Comparison of ENCODE assay signal across 8 cellular contexts in genomic region chr1:86704456-86704971, GRCh38. TPM values are rescaled to one million over a fixed set of nuclear protein-coding genes. Genes with fewer than 3 reads are reported as not detected.
DNase-seq lines count a peak whose midpoint lies in the region; ATAC-seq and TF ChIP-seq lines count a peak whose summit lies in the region.

Gene SH3GLB1 (plus strand): TSS chr1:86704576. CDS start chr1:86704900, 324 bp downstream.

- peak; percentile 61 to 67 for TF ChIP-seq POLR2A in Peyer's patch (IDR thresholded peaks at IDR 0.05)
- TF ChIP-seq POLR2A in esophagus muscularis mucosa (IDR thresholded peaks at IDR 0.05; ENCODE audit: low read depth) = peak; percentile 4

- H3K27ac ChIP-seq in KMS-11 (peak within 1 kb of the TSS; percentile 87), Peyer's patch (peak within 1 kb of the TSS; percentile 95 to 98 (median 98)), esophagus muscularis mucosa (replicated peaks in 1 of 4) (peak within 1 kb of the TSS; percentile 91 to 98 (median 98))

- H3K27me3 ChIP-seq in KMS-11 (ENCODE audit: insufficient read depth, low read depth) (no peaks in the 10 kb centered on the region), Peyer's patch (no peaks in the 10 kb centered on the region), esophagus muscularis mucosa (no peaks in the 10 kb centered on the region)

- H3K9ac ChIP-seq in KMS-11 = peak within 1 kb of the TSS; percentile 79

- WGBS in esophagus muscularis mucosa = 1% methylated on average over 19 of the region's 71 CpGs

- TF ChIP-seq EP300 in esophagus muscularis mucosa (IDR thresholded peaks at IDR 0.05) = no peak

- H3K9me3 ChIP-seq in Peyer's patch (no peaks in the 10 kb centered on the region), esophagus muscularis mucosa (no peaks in the 10 kb centered on the region)

- intact Hi-C loops in esophagus muscularis mucosa (cut with DNase I) = loop anchor here (10.0 kb wide), 3 partner anchors 210 to 380 kb away; partner anchors contain the start of genes HS2ST1, ODF2L and SELENOF

- DNase-seq in Daoy (ENCODE audit: low read depth) (peak; percentile 97), Peyer's patch (peak; percentile 86 to 96 (median 95)), esophagus muscularis mucosa (ENCODE audit: extremely low spot score) (peak; percentile 97), myocyte (ENCODE audit: low read depth) (peak; percentile 91)
- peak; percentile 95 to 96 for DNase-seq in activated T-cell treated with anti-CD3 and anti-CD28 coated beads, Interleukin-2, amount 50 U/mL, for 48 hours
- peak; percentile 78 to 81 for DNase-seq in stimulated activated CD8-positive, alpha-beta memory T cell treated with anti-CD3 and anti-CD28 coated beads, Interleukin-7, amount 100 ng/mL, for 48 hours (ENCODE audit: extremely low read depth in 1 of 2, low read depth in 1 of 2)

- H3K4me3 ChIP-seq in KMS-11 (IDR thresholded peaks at IDR 0.05; ENCODE audit: insufficient read depth, low read depth, low read length) (no peak within 1 kb of the TSS), Peyer's patch (peak within 1 kb of the TSS; percentile 74 to 94 (median 86)), esophagus muscularis mucosa (peak within 1 kb of the TSS; percentile 74 to 95 (median 94))

- H4K20me1 ChIP-seq in KMS-11 (ENCODE audit: insufficient read depth) = no peaks in the 10 kb centered on the region

- H3K4me1 ChIP-seq in KMS-11 (ENCODE audit: low read depth, poor library complexity, severe bottlenecking) = peaks cover 25% of the 10 kb centered on the region
- H3K4me1 ChIP-seq in Peyer's patch = peaks cover 0 to 19% (median 9%) of the 10 kb centered on the region in 4 donors
- H3K4me1 ChIP-seq in esophagus muscularis mucosa = peaks cover 36 to 49% (median 46%) of the 10 kb centered on the region in 4 donors

- ATAC-seq in GM21786 (IDR thresholded peaks at IDR 0.05; ENCODE audit: unreplicated experiment) = peak; percentile 84

- H3K79me2 ChIP-seq in KMS-11 (ENCODE audit: insufficient read depth, low read depth) = peaks cover 41% of the 10 kb centered on the region

- peak within 1 kb of the TSS; percentile 59 for H3K4me2 ChIP-seq in KMS-11

- H3K36me3 ChIP-seq in KMS-11 (ENCODE audit: insufficient read depth) (no peaks in the 10 kb centered on the region), Peyer's patch (no peaks in the 10 kb centered on the region), esophagus muscularis mucosa (no peaks in the 10 kb centered on the region)

- H2AFZ ChIP-seq in KMS-11 (ENCODE audit: low read depth) = peak within 1 kb of the TSS; percentile 85

- peak; percentile 69; the same call in 1 of the 2 replicates for TF ChIP-seq CTCF in KMS-11 (conservative IDR thresholded peaks at IDR 0.05; ENCODE audit: low read depth, low read length)
- peak; percentile 68 to 98 (median 92) for TF ChIP-seq CTCF in Peyer's patch (IDR thresholded peaks at IDR 0.05)
- TF ChIP-seq CTCF in esophagus muscularis mucosa (IDR thresholded peaks at IDR 0.05) = peak; percentile 83 to 94 (median 89)

RNA-seq across cellular contexts. Expression of gene SH3GLB1, which starts in this region (rescaled TPM):
- total RNA-seq in Daoy (2014; rRNA removed; shearing (Covaris generic)) = 45.1 and 60.4 TPM in 2 replicates
- total RNA-seq in Peyer's patch = 10 to 100 TPM; 42.2 to 62.7 (median 45.9) TPM
- 10 to 100 TPM; 56.2 to 73.1 (median 61.8) TPM for total RNA-seq in esophagus muscularis mucosa
- total RNA-seq in myocyte = 70.2 and 77.9 TPM in 2 replicates
- 65.8 TPM for polyA plus RNA-seq in myocyte (2012)
